In genomic region chr1:102899935-102900334, GRCh38 we compare ENCODE assay signal across 9 cellular contexts.
"Had no signal": no experiment of that assay in that cellular context is flagged by ENCODE, and none has a peak within 500 bp of the region (broad histone marks: within the 10 kb centered on the region; RNA-seq: fewer than 3 reads in every experiment).

No MANE protein-coding gene starts in this region.

- FAIRE-seq: K562 had no signal

- H3K27ac ChIP-seq: GM23248, HL-60 had no signal

- H2AFZ ChIP-seq: GM23248 had no signal

- ATAC-seq: HCT116, K562 had no signal

- H3K4me1 ChIP-seq: HAP-1 had no signal

- H3K4me3 ChIP-seq: GM23248, HAP-1, K562 had no signal

- DNase-seq: GM23248, GOT3, H7, IMR-90, KG1 had no signal

- H3K36me3 ChIP-seq: HAP-1 had no signal

- H3K9me3 ChIP-seq: HAP-1 had no signal
